Comparison of ENCODE assay signal across 8 cellular contexts in the genomic region with DNA sequence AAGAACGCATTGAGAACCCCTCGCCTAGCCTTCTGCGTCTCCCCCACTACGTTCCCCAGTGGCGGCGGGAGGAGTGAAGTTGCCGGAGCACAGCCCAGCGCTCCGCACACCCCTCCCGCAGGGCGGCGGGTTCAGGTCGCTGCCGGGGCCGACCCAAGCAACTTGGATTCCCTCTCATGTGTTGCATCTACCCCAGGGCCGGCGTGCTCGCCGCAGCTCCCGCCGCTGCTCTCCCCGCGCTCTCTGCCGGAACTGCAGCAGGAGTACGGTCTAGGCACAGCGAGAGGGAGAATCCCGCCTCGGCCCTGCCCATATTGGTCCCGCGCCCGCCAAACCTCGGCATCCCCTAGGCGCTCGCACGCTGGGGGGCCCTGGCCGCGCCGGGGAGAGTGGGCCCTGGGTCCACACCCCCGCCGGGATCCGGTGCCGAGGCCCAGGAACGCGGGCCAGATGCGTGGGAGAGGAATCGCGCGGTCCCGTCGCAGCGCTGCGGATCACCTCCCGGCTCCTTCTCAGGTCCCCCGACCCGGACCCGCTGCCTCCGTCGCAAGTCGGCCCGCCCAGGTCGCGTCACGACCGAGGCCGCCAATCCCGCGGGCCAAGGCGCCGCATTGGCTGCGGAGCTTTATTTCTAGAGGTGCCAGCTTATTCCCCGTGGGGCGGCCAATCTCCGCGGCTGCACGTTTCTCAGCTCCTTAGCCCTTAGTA. TPM values are rescaled to one million over a fixed set of nuclear protein-coding genes. Genes with fewer than 3 reads are reported as not detected.
DNase-seq lines count a peak whose midpoint lies in the region; ATAC-seq and TF ChIP-seq lines count a peak whose summit lies in the region.

No MANE protein-coding gene starts in this region.

- peaks cover 34% of the 10 kb centered on the region for H3K36me3 Mint-ChIP-seq in effector memory CD8-positive, alpha-beta T cell (ENCODE audit: insufficient read depth)

- peak overlapping the region; percentile 99 for H3K27ac Mint-ChIP-seq in effector memory CD8-positive, alpha-beta T cell

- peak; percentile 25 for ATAC-seq in HG03378 (IDR thresholded peaks at IDR 0.05; ENCODE audit: unreplicated experiment)
- ATAC-seq in effector memory CD8-positive, alpha-beta T cell (replicated peaks): peak; percentile 63

- H3K9me3 Mint-ChIP-seq in effector memory CD8-positive, alpha-beta T cell: no peaks in the 10 kb centered on the region

- peak; percentile 93 for TF ChIP-seq POLR2A in GM19193 (IDR thresholded peaks at IDR 0.05; ENCODE audit: extremely low read depth, insufficient read depth, insufficient read length)

- no peaks in the 10 kb centered on the region for H3K27me3 ChIP-seq in BJ (ENCODE audit: control insufficient read depth, insufficient read depth, low read length)

- DNase-seq in BJ (ENCODE audit: low read depth): no peak
- DNase-seq in NCI-H69 (lab: John Stamatoyannopoulos, UW): peak; percentile 97
- DNase-seq in activated CD8-positive, alpha-beta memory T cell treated with anti-CD3 and anti-CD28 coated beads for 4 hours (ENCODE audit: low read depth in 2 of 2): peak; percentile 61 to 67
- peak; percentile 72 to 79 (median 74) for DNase-seq in effector memory CD8-positive, alpha-beta T cell
- DNase-seq in mesenteric fat pad (ENCODE audit: low spot score): peak; percentile 94
- peak; percentile 56 for DNase-seq in stimulated activated CD8-positive, alpha-beta memory T cell treated with anti-CD3 and anti-CD28 coated beads, Interleukin-15, amount 100 ng/mL, for 1 hour (ENCODE audit: low read depth)

- no peak for TF ChIP-seq CTCF in BJ (IDR thresholded peaks at IDR 0.05; ENCODE audit: insufficient read depth, low read depth, low read length)

- H3K4me1 Mint-ChIP-seq in effector memory CD8-positive, alpha-beta T cell (ENCODE audit: low read depth in 2 of 2): peaks cover 38 to 43% of the 10 kb centered on the region in 2 donors

- no peaks in the 10 kb centered on the region for H3K27me3 Mint-ChIP-seq in effector memory CD8-positive, alpha-beta T cell

- no peaks in the 10 kb centered on the region; the same call in 1 of the 2 replicates for H3K36me3 ChIP-seq in BJ (ENCODE audit: control insufficient read depth, insufficient read depth, low read length)

- POLR2A ChIA-PET in BJ (lab: Charles Lee): interaction anchor here (0.5 to 2.3 kb wide), 2 partner anchors 10 to 68 kb away, joined by 4 to 23 read pairs; a partner anchor contains a TSS

- peak overlapping the region; percentile 90 for H3K4me3 ChIP-seq in BJ (ENCODE audit: low read depth, low read length)

- H3K4me3 Mint-ChIP-seq in effector memory CD8-positive, alpha-beta T cell: peak overlapping the region; percentile 98 to 100

- CTCF ChIA-PET in BJ (lab: Yijun Ruan, JAX): interaction anchor here (0.8 to 1.9 kb wide), 5 partner anchors 9 to 18 kb away, joined by 3 to 5 read pairs (median 4); no protein-coding TSS in a partner anchor

RNA-seq across cellular contexts. Expression of a gene that starts 0.6 kb away (rescaled TPM):
- 23.6 and 34.6 TPM in 2 replicates for polyA plus RNA-seq in BJ (2011; rRNA removed)
- polyA minus RNA-seq in BJ (2011; rRNA and poly(A)+ RNA removed): 9.3 and 11.3 TPM in 2 replicates
- total RNA-seq in mesenteric fat pad: 24.4 TPM
